In genomic region chr4:57110635-57111546, GRCh38 we compare ENCODE assay signal across 8 cellular contexts. TPM values are rescaled to one million over a fixed set of nuclear protein-coding genes. Genes with fewer than 3 reads are reported as not detected.
DNase-seq lines count a peak whose midpoint lies in the region; ATAC-seq, FAIRE-seq and TF ChIP-seq lines count a peak whose summit lies in the region.

No MANE protein-coding gene starts in this region.

- POLR2A ChIA-PET in activated CD8-positive, alpha-beta T cell treated with anti-CD3 and anti-CD28 coated beads for 36 hours (lab: Charles Lee) = interaction anchor here (0.6 kb wide), 1 partner anchor 37 kb away, joined by 3 read pairs; no protein-coding TSS in a partner anchor

- no peak for TF ChIP-seq CTCF in activated CD8-positive, alpha-beta T cell treated with anti-CD3 and anti-CD28 coated beads for 36 hours (IDR thresholded peaks at IDR 0.05)
- no peak for TF ChIP-seq CTCF in fibroblast of pulmonary artery (IDR thresholded peaks at IDR 0.05; ENCODE audit: low read length, missing control alignments)

- intact Hi-C loops in activated CD8-positive, alpha-beta T cell treated with anti-CD3 and anti-CD28 coated beads for 36 hours (cut with micrococcal nuclease) = no loop called here

- H3K4me3 ChIP-seq in fibroblast of pulmonary artery (replicated peaks; ENCODE audit: low read depth, low read length) = peak overlapping the region; percentile 65

- no peak overlapping the region for H3K27ac Mint-ChIP-seq in activated CD8-positive, alpha-beta T cell treated with anti-CD3 and anti-CD28 coated beads for 36 hours

- no peak for FAIRE-seq in urothelium cell line (lab: Jason Lieb, UNC)

- peak; percentile 95 to 97 for DNase-seq in AML-193 (lab: John Stamatoyannopoulos, UW)
- peak; percentile 48 for DNase-seq in HuH-7.5 (ENCODE audit: low spot score)
- peak; percentile 11 for DNase-seq in activated CD8-positive, alpha-beta T cell treated with anti-CD3 and anti-CD28 coated beads for 36 hours
- DNase-seq in fibroblast of pulmonary artery (ENCODE audit: low read depth) = peak; percentile 74
- DNase-seq in myocyte (ENCODE audit: low read depth) = peak; percentile 75
- peak; percentile 60 for DNase-seq in urothelium cell line (ENCODE audit: low spot score)
- no peak for DNase-seq in T1000 (lab: John Stamatoyannopoulos, UW)

- ATAC-seq in GM18868 (IDR thresholded peaks at IDR 0.05; ENCODE audit: unreplicated experiment) = peak; percentile 40
- peak; percentile 35 for ATAC-seq in activated CD8-positive, alpha-beta T cell treated with anti-CD3 and anti-CD28 coated beads for 36 hours

- H3K9me3 Mint-ChIP-seq in activated CD8-positive, alpha-beta T cell treated with anti-CD3 and anti-CD28 coated beads for 36 hours = no peaks in the 10 kb centered on the region

- CTCF ChIA-PET in activated CD8-positive, alpha-beta T cell treated with anti-CD3 and anti-CD28 coated beads for 36 hours (lab: Charles Lee) = interaction anchor here (1.3 kb wide), 1 partner anchor 53 kb away, joined by 4 read pairs; no protein-coding TSS in a partner anchor

- peaks cover 62% of the 10 kb centered on the region for H3K27me3 Mint-ChIP-seq in activated CD8-positive, alpha-beta T cell treated with anti-CD3 and anti-CD28 coated beads for 36 hours

- H3K36me3 Mint-ChIP-seq in activated CD8-positive, alpha-beta T cell treated with anti-CD3 and anti-CD28 coated beads for 36 hours (ENCODE audit: low read depth) = no peaks in the 10 kb centered on the region

- peak overlapping the region; percentile 68 for H3K4me3 Mint-ChIP-seq in activated CD8-positive, alpha-beta T cell treated with anti-CD3 and anti-CD28 coated beads for 36 hours

- peaks cover 12% of the 10 kb centered on the region for H3K4me1 Mint-ChIP-seq in activated CD8-positive, alpha-beta T cell treated with anti-CD3 and anti-CD28 coated beads for 36 hours (ENCODE audit: low read depth)

RNA-seq across cellular contexts. Expression of gene IGFBP7, which starts 0.7 kb away (rescaled TPM):
- total RNA-seq in activated CD8-positive, alpha-beta T cell treated with anti-CD3 and anti-CD28 coated beads for 36 hours = not detected
- total RNA-seq in myocyte = 172 and 244 TPM in 2 replicates
- polyA plus RNA-seq in myocyte (2012) = 1,368 TPM

Comparison
In these comparisons a context has a peak if more than half of its experiments do, and no peak if none do; other contexts are left out.
1. RNA of gene IGFBP7, which starts 0.7 kb away (total RNA-seq): 172 to 244 TPM in myocyte; not detected in activated CD8-positive, alpha-beta T cell treated with anti-CD3 and anti-CD28 coated beads for 36 hours; every median in the first group is over 100 times any median in the second.